Comparison of ENCODE assay signal across 1 cellular context in genomic region chr10:11743461-11744338, GRCh38.
TF ChIP-seq lines count a peak whose summit lies in the region.

No MANE protein-coding gene starts in this region.

TF ChIP-seq in HCT116, 20 proteins besides CTCF, POLR2A, EP300 and RAD21 (continued from another document):
- TF ChIP-seq, protein P1, sequence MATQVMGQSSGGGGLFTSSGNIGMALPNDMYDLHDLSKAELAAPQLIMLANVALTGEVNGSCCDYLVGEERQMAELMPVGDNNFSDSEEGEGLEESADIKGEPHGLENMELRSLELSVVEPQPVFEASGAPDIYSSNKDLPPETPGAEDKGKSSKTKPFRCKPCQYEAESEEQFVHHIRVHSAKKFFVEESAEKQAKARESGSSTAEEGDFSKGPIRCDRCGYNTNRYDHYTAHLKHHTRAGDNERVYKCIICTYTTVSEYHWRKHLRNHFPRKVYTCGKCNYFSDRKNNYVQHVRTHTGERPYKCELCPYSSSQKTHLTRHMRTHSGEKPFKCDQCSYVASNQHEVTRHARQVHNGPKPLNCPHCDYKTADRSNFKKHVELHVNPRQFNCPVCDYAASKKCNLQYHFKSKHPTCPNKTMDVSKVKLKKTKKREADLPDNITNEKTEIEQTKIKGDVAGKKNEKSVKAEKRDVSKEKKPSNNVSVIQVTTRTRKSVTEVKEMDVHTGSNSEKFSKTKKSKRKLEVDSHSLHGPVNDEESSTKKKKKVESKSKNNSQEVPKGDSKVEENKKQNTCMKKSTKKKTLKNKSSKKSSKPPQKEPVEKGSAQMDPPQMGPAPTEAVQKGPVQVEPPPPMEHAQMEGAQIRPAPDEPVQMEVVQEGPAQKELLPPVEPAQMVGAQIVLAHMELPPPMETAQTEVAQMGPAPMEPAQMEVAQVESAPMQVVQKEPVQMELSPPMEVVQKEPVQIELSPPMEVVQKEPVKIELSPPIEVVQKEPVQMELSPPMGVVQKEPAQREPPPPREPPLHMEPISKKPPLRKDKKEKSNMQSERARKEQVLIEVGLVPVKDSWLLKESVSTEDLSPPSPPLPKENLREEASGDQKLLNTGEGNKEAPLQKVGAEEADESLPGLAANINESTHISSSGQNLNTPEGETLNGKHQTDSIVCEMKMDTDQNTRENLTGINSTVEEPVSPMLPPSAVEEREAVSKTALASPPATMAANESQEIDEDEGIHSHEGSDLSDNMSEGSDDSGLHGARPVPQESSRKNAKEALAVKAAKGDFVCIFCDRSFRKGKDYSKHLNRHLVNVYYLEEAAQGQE (IDR thresholded peaks at IDR 0.05; ENCODE audit: low read depth), result no peak
- TF ChIP-seq, protein P2, sequence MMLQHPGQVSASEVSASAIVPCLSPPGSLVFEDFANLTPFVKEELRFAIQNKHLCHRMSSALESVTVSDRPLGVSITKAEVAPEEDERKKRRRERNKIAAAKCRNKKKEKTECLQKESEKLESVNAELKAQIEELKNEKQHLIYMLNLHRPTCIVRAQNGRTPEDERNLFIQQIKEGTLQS (IDR thresholded peaks at IDR 0.05), result no peak
- TF ChIP-seq ZNF274 (IDR thresholded peaks at IDR 0.05; ENCODE audit: low read depth, low read length) (no peak), SP1 (IDR thresholded peaks at IDR 0.05; ENCODE audit: low read depth) (no peak), YY1 (IDR thresholded peaks at IDR 0.05; ENCODE audit: extremely low read depth, insufficient replicate concordance, low read depth, low read length) (no peak), CEBPB (IDR thresholded peaks at IDR 0.05; ENCODE audit: low read depth) (no peak), EGR1 (IDR thresholded peaks at IDR 0.05; ENCODE audit: low read depth) (no peak), TCF7L2 (IDR thresholded peaks at IDR 0.05; ENCODE audit: borderline replicate concordance, extremely low read depth, insufficient read depth, insufficient read length) (no peak), CBX3 (IDR thresholded peaks at IDR 0.05; ENCODE audit: low read depth) (no peak), EZH2 (IDR thresholded peaks at IDR 0.05) (no peak)
- TF ChIP-seq, protein P3, sequence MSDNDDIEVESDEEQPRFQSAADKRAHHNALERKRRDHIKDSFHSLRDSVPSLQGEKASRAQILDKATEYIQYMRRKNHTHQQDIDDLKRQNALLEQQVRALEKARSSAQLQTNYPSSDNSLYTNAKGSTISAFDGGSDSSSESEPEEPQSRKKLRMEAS (IDR thresholded peaks at IDR 0.05), result no peak
